ENCODE assay signal across 1 cellular context in the genomic region with DNA sequence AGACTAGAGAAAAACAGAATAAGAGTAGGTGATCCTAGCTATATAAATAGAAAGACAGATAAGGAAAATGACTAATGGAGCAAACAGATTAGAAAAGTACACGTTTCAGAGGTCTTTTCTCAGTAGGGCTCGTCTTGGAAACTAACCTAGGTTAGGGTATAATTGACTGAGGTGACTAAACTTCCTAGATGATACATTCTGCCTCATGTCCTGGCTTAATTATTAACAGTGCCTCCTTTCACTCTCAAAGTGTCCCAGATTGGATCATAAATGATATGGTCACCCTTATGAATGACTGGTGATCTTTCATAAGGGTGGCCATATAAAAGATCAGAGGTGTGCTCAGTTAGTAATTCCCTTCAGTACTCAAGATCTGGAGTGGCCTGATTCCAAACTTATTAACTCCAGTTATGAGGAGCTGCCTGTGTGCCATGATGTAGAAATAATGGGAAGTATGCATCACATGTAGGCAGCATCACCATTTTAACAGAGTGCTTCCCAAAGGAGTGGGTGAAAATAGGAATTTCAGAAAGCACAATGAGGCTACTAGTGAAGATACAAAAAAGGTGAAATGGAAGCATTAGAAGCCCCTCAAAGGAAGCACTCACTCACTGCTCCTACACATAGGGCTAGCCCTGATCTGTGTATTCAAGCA.
TF ChIP-seq lines count a peak whose summit lies in the region.

No MANE protein-coding gene starts in this region.

TF ChIP-seq in K562, 482 proteins besides CTCF, POLR2A, EP300 and RAD21:
- TF ChIP-seq FOSL1 (tag; conservative IDR thresholded peaks at IDR 0.05) = no peak
- no peak for TF ChIP-seq SREBF2 (CRISPR knock-in tag; IDR thresholded peaks at IDR 0.05)
- TF ChIP-seq, protein P1, sequence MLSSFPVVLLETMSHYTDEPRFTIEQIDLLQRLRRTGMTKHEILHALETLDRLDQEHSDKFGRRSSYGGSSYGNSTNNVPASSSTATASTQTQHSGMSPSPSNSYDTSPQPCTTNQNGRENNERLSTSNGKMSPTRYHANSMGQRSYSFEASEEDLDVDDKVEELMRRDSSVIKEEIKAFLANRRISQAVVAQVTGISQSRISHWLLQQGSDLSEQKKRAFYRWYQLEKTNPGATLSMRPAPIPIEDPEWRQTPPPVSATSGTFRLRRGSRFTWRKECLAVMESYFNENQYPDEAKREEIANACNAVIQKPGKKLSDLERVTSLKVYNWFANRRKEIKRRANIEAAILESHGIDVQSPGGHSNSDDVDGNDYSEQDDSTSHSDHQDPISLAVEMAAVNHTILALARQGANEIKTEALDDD (IDR thresholded peaks at IDR 0.05) = peak; percentile 74; the same call in 1 of the 2 replicates
- TF ChIP-seq MEF2A (IDR thresholded peaks at IDR 0.05; ENCODE audit: control insufficient read depth, low read depth, low read length) = peak; percentile 25; the same call in 1 of the 2 replicates
- no peak for TF ChIP-seq NFIX (CRISPR knock-in tag; IDR thresholded peaks at IDR 0.05; ENCODE audit: low read depth)
- TF ChIP-seq GATAD2B (IDR thresholded peaks at IDR 0.05; ENCODE audit: borderline replicate concordance) = no peak
- TF ChIP-seq, protein P2, sequence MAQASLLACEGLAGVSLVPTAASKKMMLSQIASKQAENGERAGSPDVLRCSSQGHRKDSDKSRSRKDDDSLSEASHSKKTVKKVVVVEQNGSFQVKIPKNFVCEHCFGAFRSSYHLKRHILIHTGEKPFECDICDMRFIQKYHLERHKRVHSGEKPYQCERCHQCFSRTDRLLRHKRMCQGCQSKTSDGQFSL (CRISPR knock-in tag; IDR thresholded peaks at IDR 0.05) = no peak
- TF ChIP-seq, protein P2 (tag; IDR thresholded peaks at IDR 0.05) = no peak
